Comparison of ENCODE assay signal across 8 cellular contexts in genomic region chr22:43150731-43151206, GRCh38. TPM values are rescaled to one million over a fixed set of nuclear protein-coding genes. Genes with fewer than 3 reads are reported as not detected.
DNase-seq lines count a peak whose midpoint lies in the region; ATAC-seq and TF ChIP-seq lines count a peak whose summit lies in the region.

No MANE protein-coding gene starts in this region.

- no peaks in the 10 kb centered on the region for H3K36me3 Mint-ChIP-seq in activated CD8-positive, alpha-beta memory T cell treated with anti-CD3 and anti-CD28 coated beads, Interleukin-2, amount 10 ng/mL, durations not matched to agents 7 days and 5 days

- ATAC-seq in activated CD8-positive, alpha-beta memory T cell treated with anti-CD3 and anti-CD28 coated beads, Interleukin-2, amount 10 ng/mL, durations not matched to agents 7 days and 5 days, result peak; percentile 3
- ATAC-seq in thoracic aorta (ENCODE audit: insufficient number of reproducible peaks, low FRiP score, low read depth), result no peak

- no peak overlapping the region for H3K9ac ChIP-seq in liver (ENCODE audit: low read depth in 1 of 2, low read length in 2 of 2)

- in situ Hi-C loops in astrocyte of the spinal cord (cut with HindIII; ENCODE audit: low sequenced_read_pairs), result no loop called here

- CTCF ChIA-PET in activated CD8-positive, alpha-beta memory T cell treated with anti-CD3 and anti-CD28 coated beads, Interleukin-2, amount 10 ng/mL, durations not matched to agents 7 days and 5 days (lab: Charles Lee), result interaction anchor here (0.7 kb wide), 1 partner anchor 294 kb away, joined by 3 read pairs; the partner anchor contains the start of gene ARFGAP3

- peak overlapping the region; percentile 83 for H3K4me3 Mint-ChIP-seq in activated CD8-positive, alpha-beta memory T cell treated with anti-CD3 and anti-CD28 coated beads, Interleukin-2, amount 10 ng/mL, durations not matched to agents 7 days and 5 days

- WGBS in liver, result 77% methylated on average over 15 of the region's 15 CpGs

- no peaks in the 10 kb centered on the region for H3K36me3 ChIP-seq in liver (ENCODE audit: control insufficient read depth in 4 of 4, insufficient read depth in 3 of 4, low read depth in 1 of 4, low read length in 3 of 4)
- H3K36me3 ChIP-seq in thoracic aorta, result no peaks in the 10 kb centered on the region

- no peak for DNase-seq in activated CD8-positive, alpha-beta memory T cell treated with anti-CD3 and anti-CD28 coated beads, Interleukin-2, amount 10 ng/mL, durations not matched to agents 7 days and 5 days
- no peak for DNase-seq in activated CD8-positive, alpha-beta memory T cell treated with anti-CD3 and anti-CD28 coated beads for 24 hours
- DNase-seq in astrocyte of the spinal cord (ENCODE audit: low read depth, low spot score) (no peak), thoracic aorta (ENCODE audit: low spot score) (no peak), OCI-M2 (lab: John Stamatoyannopoulos, UW; ENCODE audit: unreplicated experiment) (no peak), NCI-H2171 treated with DMSO at 0.1 percent for 48 hours (lab: John Stamatoyannopoulos, UW) (no peak), amygdala (lab: John Stamatoyannopoulos, UW) (no peak)

- H3K4me1 ChIP-seq in liver (ENCODE audit: control insufficient read depth in 4 of 4, insufficient read depth in 4 of 4, low read length in 3 of 4) (peaks cover 6 to 19% (median 13%) of the 10 kb centered on the region in 4 donors), thoracic aorta (ENCODE audit: control insufficient read depth in 1 of 2, low read depth in 2 of 2) (peaks cover 14 to 22% of the 10 kb centered on the region in 2 donors)

- peaks cover 30% of the 10 kb centered on the region for H3K4me1 Mint-ChIP-seq in activated CD8-positive, alpha-beta memory T cell treated with anti-CD3 and anti-CD28 coated beads, Interleukin-2, amount 10 ng/mL, durations not matched to agents 7 days and 5 days

- H3K9me3 Mint-ChIP-seq in activated CD8-positive, alpha-beta memory T cell treated with anti-CD3 and anti-CD28 coated beads, Interleukin-2, amount 10 ng/mL, durations not matched to agents 7 days and 5 days (ENCODE audit: low read depth), result no peaks in the 10 kb centered on the region

- no peaks in the 10 kb centered on the region for H3K27me3 ChIP-seq in liver (ENCODE audit: control insufficient read depth in 4 of 4, insufficient read depth in 4 of 4, low read length in 3 of 4)
- no peaks in the 10 kb centered on the region for H3K27me3 ChIP-seq in thoracic aorta (replicated peaks; ENCODE audit: insufficient read depth)

- H3K9me3 ChIP-seq in liver (ENCODE audit: control insufficient read depth in 4 of 4, low read length in 3 of 4), result no peaks in the 10 kb centered on the region
- no peaks in the 10 kb centered on the region for H3K9me3 ChIP-seq in thoracic aorta

- TF ChIP-seq CTCF in astrocyte of the spinal cord (IDR thresholded peaks at IDR 0.05; ENCODE audit: low read depth, low read length) (no peak), liver (IDR thresholded peaks at IDR 0.05; ENCODE audit: low read depth, low read length, missing input control) (no peak), thoracic aorta (IDR thresholded peaks at IDR 0.05) (no peak)

- H3K27ac Mint-ChIP-seq in activated CD8-positive, alpha-beta memory T cell treated with anti-CD3 and anti-CD28 coated beads, Interleukin-2, amount 10 ng/mL, durations not matched to agents 7 days and 5 days, result peak overlapping the region; percentile 88

- TF ChIP-seq RAD21 in liver (IDR thresholded peaks at IDR 0.05), result no peak

- peak overlapping the region; percentile 70 for H3K4me3 ChIP-seq in astrocyte of the spinal cord (ENCODE audit: low read depth, low read length)
- H3K4me3 ChIP-seq in liver (ENCODE audit: low read depth in 1 of 3, low read length in 3 of 3), result peak overlapping the region; percentile 66 to 71 (median 70)
- H3K4me3 ChIP-seq in thoracic aorta, result peak overlapping the region; percentile 93

- no peaks in the 10 kb centered on the region for H3K27me3 Mint-ChIP-seq in activated CD8-positive, alpha-beta memory T cell treated with anti-CD3 and anti-CD28 coated beads, Interleukin-2, amount 10 ng/mL, durations not matched to agents 7 days and 5 days

- H3K27ac ChIP-seq in liver (ENCODE audit: low read depth in 1 of 2, low read length in 2 of 2), result peak overlapping the region in 1 of 2 donors; percentile 79
- peak overlapping the region; percentile 6 to 86 for H3K27ac ChIP-seq in thoracic aorta

TF ChIP-seq in liver, 16 proteins besides CTCF, POLR2A, EP300 and RAD21:
- TF ChIP-seq NR2F2 (IDR thresholded peaks at IDR 0.05), result no peak
- TF ChIP-seq YY1 (IDR thresholded peaks at IDR 0.05), result no peak
- no peak for TF ChIP-seq GABPA (IDR thresholded peaks at IDR 0.05 in 1 of 2, conservative IDR thresholded peaks at IDR 0.05 in 1 of 2)
- no peak for TF ChIP-seq FOXA2 (IDR thresholded peaks at IDR 0.05)
- no peak for TF ChIP-seq ZBTB33 (IDR thresholded peaks at IDR 0.05)
- TF ChIP-seq RXRA (IDR thresholded peaks at IDR 0.05), result no peak
- TF ChIP-seq FOXA1 (IDR thresholded peaks at IDR 0.05), result no peak

RNA-seq across cellular contexts. Expression of gene TSPO, which starts 0.6 kb away (rescaled TPM):
- total RNA-seq in activated CD8-positive, alpha-beta memory T cell treated with anti-CD3 and anti-CD28 coated beads, Interleukin-2, amount 10 ng/mL, durations not matched to agents 7 days and 5 days, result 100 to 1,000 TPM; 118 to 131 TPM
- total RNA-seq in liver (10 to 100 TPM; 27.6 to 30.1 TPM), thoracic aorta (100 to 1,000 TPM; 238 to 472 TPM)
- polyA plus RNA-seq in liver, result 10 to 100 TPM; 50.3 to 61.9 TPM

RNA-seq across cellular contexts. Expression of gene MCAT, which starts 7.6 kb away (rescaled TPM):
- total RNA-seq in activated CD8-positive, alpha-beta memory T cell treated with anti-CD3 and anti-CD28 coated beads, Interleukin-2, amount 10 ng/mL, durations not matched to agents 7 days and 5 days, result 10 to 100 TPM; 10.7 to 13.2 TPM
- total RNA-seq in liver (10 to 100 TPM in 1 of 2 donors, 1 to 10 TPM in 1; 8.3 to 14.0 TPM), thoracic aorta (10 to 100 TPM in 1 of 2 donors, 1 to 10 TPM in 1; 9.5 to 16.1 TPM)
- polyA plus RNA-seq in liver, result 10 to 100 TPM; 15.5 to 22.6 TPM

RNA-seq across cellular contexts. Expression of gene TTLL12, which starts 36.2 kb away (rescaled TPM):
- 10 to 100 TPM; 40.3 to 49.7 TPM for total RNA-seq in activated CD8-positive, alpha-beta memory T cell treated with anti-CD3 and anti-CD28 coated beads, Interleukin-2, amount 10 ng/mL, durations not matched to agents 7 days and 5 days
- total RNA-seq in liver (10 to 100 TPM; 19.6 to 43.9 TPM), thoracic aorta (10 to 100 TPM; 22.4 to 23.2 TPM)
- polyA plus RNA-seq in liver, result 10 to 100 TPM; 13.7 to 21.4 TPM

RNA-seq across cellular contexts. Expression of gene BIK, which starts 40.2 kb away (rescaled TPM):
- 1 to 10 TPM; 1.5 to 1.9 TPM for total RNA-seq in activated CD8-positive, alpha-beta memory T cell treated with anti-CD3 and anti-CD28 coated beads, Interleukin-2, amount 10 ng/mL, durations not matched to agents 7 days and 5 days
- total RNA-seq in liver (under 1 TPM in 1 of 2 donors, not detected in 1; 0.33 TPM), thoracic aorta (not detected)
- polyA plus RNA-seq in liver, result under 1 TPM; 0.23 to 0.89 TPM
